Comparison of ENCODE assay signal across 8 cellular contexts in the genomic region with DNA sequence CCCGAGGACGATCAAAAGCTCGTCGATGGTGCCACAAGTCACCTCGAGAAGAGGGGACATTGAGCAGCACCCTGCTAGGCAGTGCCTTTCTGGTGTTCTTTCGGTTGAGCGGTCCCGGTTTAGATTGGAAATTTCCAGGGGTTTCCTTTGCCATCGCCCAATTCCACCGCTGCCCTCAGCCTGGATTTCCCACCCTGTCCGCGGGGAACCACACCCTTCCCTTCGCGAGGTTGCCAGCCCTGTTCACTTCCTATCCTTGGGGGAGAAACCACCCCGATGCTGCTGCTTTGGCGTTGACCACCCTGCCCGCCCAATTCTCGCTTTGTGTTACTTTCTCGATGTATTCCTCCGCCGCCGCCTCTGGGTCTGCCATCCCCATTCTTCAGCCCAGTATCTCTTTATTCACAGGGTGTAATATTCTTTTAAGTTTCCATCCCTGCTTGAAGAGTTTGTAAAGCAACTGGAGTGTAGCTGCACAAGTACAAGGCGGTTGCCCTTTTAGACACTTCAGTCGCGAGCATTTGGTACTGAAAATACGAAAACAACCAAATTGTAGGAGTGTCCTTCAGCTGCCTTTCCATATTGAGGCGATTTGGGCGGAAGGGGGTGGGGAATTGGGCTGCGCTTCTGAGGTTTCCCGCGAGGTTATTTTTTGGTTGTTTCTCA. TPM values are rescaled to one million over a fixed set of nuclear protein-coding genes. Genes with fewer than 3 reads are reported as not detected.
DNase-seq lines count a peak whose midpoint lies in the region; ATAC-seq and TF ChIP-seq lines count a peak whose summit lies in the region.

No MANE protein-coding gene starts in this region.

- ATAC-seq in GM19397 (IDR thresholded peaks at IDR 0.05; ENCODE audit: unreplicated experiment) (no peak), GM21526 (IDR thresholded peaks at IDR 0.05; ENCODE audit: low FRiP score, unreplicated experiment) (no peak)

- H3K36me3 ChIP-seq in GM06990 (ENCODE audit: control insufficient read depth, insufficient read depth, low read length): no peaks in the 10 kb centered on the region

- peak; percentile 57 for DNase-seq in GM06990 (ENCODE audit: extremely low read depth, insufficient read length)
- peak; percentile 66 for DNase-seq in NCI-H1092 treated with DMSO at 0.1 percent for 48 hours (lab: John Stamatoyannopoulos, UW)
- DNase-seq in cerebellum (ENCODE audit: low spot score): peak; percentile 27
- peak; percentile 42 for DNase-seq in stimulated activated CD4-positive, alpha-beta T cell treated with anti-CD3 and anti-CD28 coated beads, Interleukin-4, amount 100 ng/mL, for 1 hour

- TF ChIP-seq CTCF in GM06990 (IDR thresholded peaks at IDR 0.05; ENCODE audit: insufficient read depth, low read length, poor library complexity, severe bottlenecking): no peak
- no peak for TF ChIP-seq CTCF in WI38 (IDR thresholded peaks at IDR 0.05; ENCODE audit: low read depth, low read length)

- H3K4me3 ChIP-seq in GM06990 (replicated peaks; ENCODE audit: low read depth, low read length): peak overlapping the region; percentile 76
- H3K4me3 ChIP-seq in WI38 (ENCODE audit: low read depth, low read length): peak overlapping the region; percentile 79

- peak overlapping the region; percentile 92 for H3K27ac ChIP-seq in layer of hippocampus (ENCODE audit: low read depth, low read length)

- H3K27me3 ChIP-seq in GM06990 (replicated peaks; ENCODE audit: control insufficient read depth, insufficient read depth, low read length): no peaks in the 10 kb centered on the region
- H3K27me3 ChIP-seq in layer of hippocampus (ENCODE audit: control insufficient read depth, insufficient read depth, low read length): no peaks in the 10 kb centered on the region

RNA-seq across cellular contexts. Expression of a gene that starts 1.1 kb away (rescaled TPM):
- total RNA-seq in cerebellum: 254 TPM

RNA-seq across cellular contexts. Expression of a gene that starts 44.3 kb away (rescaled TPM):
- 4.5 TPM for total RNA-seq in cerebellum
